8 cellular contexts compared by ENCODE assay signal in genomic region chr7:11373546-11374142, GRCh38.
DNase-seq lines count a peak whose midpoint lies in the region; ATAC-seq and TF ChIP-seq lines count a peak whose summit lies in the region.

No MANE protein-coding gene starts in this region.

- DNase-seq in Panc1 (ENCODE audit: low read depth, low spot score) (peak; percentile 7), glomerular visceral epithelial cell (ENCODE audit: extremely low spot score) (peak; percentile 24)
- DNase-seq in activated naive CD4-positive, alpha-beta T cell (lab: John Stamatoyannopoulos, UW), result no peak
- no peak for DNase-seq in activated CD4-positive, alpha-beta T cell treated with anti-CD3 and anti-CD28 coated beads, Interleukin-2, amount 10 ng/mL, durations not matched to agents 7 days and 5 days

- no peak overlapping the region for H3K27ac ChIP-seq in C4-2B
- H3K27ac ChIP-seq in HEK293 (ENCODE audit: extremely low read depth, low read depth, low read length), result no peak overlapping the region
- no peak overlapping the region for H3K27ac ChIP-seq in Panc1 (ENCODE audit: low read length)

- H3K4me1 Mint-ChIP-seq in activated CD4-positive, alpha-beta T cell treated with anti-CD3 and anti-CD28 coated beads, Interleukin-2, amount 10 ng/mL, durations not matched to agents 7 days and 5 days, result no peaks in the 10 kb centered on the region

- no peaks in the 10 kb centered on the region for H3K9me3 Mint-ChIP-seq in activated CD4-positive, alpha-beta T cell treated with anti-CD3 and anti-CD28 coated beads, Interleukin-2, amount 10 ng/mL, durations not matched to agents 7 days and 5 days

- H3K9me3 ChIP-seq in HEK293 (ENCODE audit: control insufficient read depth, insufficient read depth, low read depth, low read length) (no peaks in the 10 kb centered on the region), Panc1 (ENCODE audit: control insufficient read depth, insufficient read depth, low read depth, low read length) (no peaks in the 10 kb centered on the region)

- ATAC-seq in Panc1 (no peak), GM19452 (IDR thresholded peaks at IDR 0.05; ENCODE audit: unreplicated experiment) (no peak), GM19455 (IDR thresholded peaks at IDR 0.05; ENCODE audit: unreplicated experiment) (no peak)

- no peaks in the 10 kb centered on the region for H3K27me3 ChIP-seq in Panc1 (ENCODE audit: control insufficient read depth, insufficient read depth, low read length)

- H3K36me3 Mint-ChIP-seq in activated CD4-positive, alpha-beta T cell treated with anti-CD3 and anti-CD28 coated beads, Interleukin-2, amount 10 ng/mL, durations not matched to agents 7 days and 5 days (ENCODE audit: low read depth), result no peaks in the 10 kb centered on the region

- no peak overlapping the region for H3K27ac Mint-ChIP-seq in activated CD4-positive, alpha-beta T cell treated with anti-CD3 and anti-CD28 coated beads, Interleukin-2, amount 10 ng/mL, durations not matched to agents 7 days and 5 days

- H3K4me3 ChIP-seq in HEK293 (ENCODE audit: low read depth, low read length), result no peak overlapping the region
- H3K4me3 ChIP-seq in Panc1 (ENCODE audit: low read depth in 2 of 2, low read length in 2 of 2), result no peak overlapping the region

- H3K36me3 ChIP-seq in HEK293 (ENCODE audit: control insufficient read depth in 2 of 2, insufficient read depth in 1 of 2, low read length in 2 of 2) (no peaks in the 10 kb centered on the region), Panc1 (ENCODE audit: control insufficient read depth, insufficient read depth, low read length) (no peaks in the 10 kb centered on the region)

- POLR2A ChIA-PET in HEK293 (lab: Yijun Ruan, JAX) (no interaction called here), Panc1 (lab: Charles Lee) (no interaction called here)
- POLR2A ChIA-PET in activated CD4-positive, alpha-beta T cell treated with anti-CD3 and anti-CD28 coated beads, Interleukin-2, amount 10 ng/mL, durations not matched to agents 7 days and 5 days (lab: Charles Lee), result no interaction called here

- no peaks in the 10 kb centered on the region for H3K4me1 ChIP-seq in HEK293 (ENCODE audit: control insufficient read depth, insufficient read depth, low read length)
- no peaks in the 10 kb centered on the region for H3K4me1 ChIP-seq in Panc1 (ENCODE audit: control insufficient read depth, insufficient read depth, low read length)

- no peaks in the 10 kb centered on the region for H3K27me3 Mint-ChIP-seq in activated CD4-positive, alpha-beta T cell treated with anti-CD3 and anti-CD28 coated beads, Interleukin-2, amount 10 ng/mL, durations not matched to agents 7 days and 5 days

- BruUV-seq in Panc1 (replicated peaks; lab: Mats Ljungman, UMichigan), result TSS peak; percentile 8

- CTCF ChIA-PET in HEK293 (lab: Yijun Ruan, JAX) (interaction anchor here (0.6 to 1.0 kb wide), 5 partner anchors 22 to 311 kb away, joined by 3 to 5 read pairs (median 3); no protein-coding TSS in a partner anchor), Panc1 (lab: Charles Lee) (interaction anchor here (1.2 kb wide), 1 partner anchor 1123 kb away, joined by 3 read pairs; no protein-coding TSS in a partner anchor)
- CTCF ChIA-PET in activated CD4-positive, alpha-beta T cell treated with anti-CD3 and anti-CD28 coated beads, Interleukin-2, amount 10 ng/mL, durations not matched to agents 7 days and 5 days (lab: Charles Lee), result interaction anchor here (0.6 kb wide), 1 partner anchor 265 kb away, joined by 3 read pairs; no protein-coding TSS in a partner anchor

- no peak overlapping the region for H3K4me3 Mint-ChIP-seq in activated CD4-positive, alpha-beta T cell treated with anti-CD3 and anti-CD28 coated beads, Interleukin-2, amount 10 ng/mL, durations not matched to agents 7 days and 5 days

- in situ Hi-C loops in Panc1 (cut with HindIII; ENCODE audit: low pct_unique_long_range_greater_than_20kb, low sequenced_read_pairs), result no loop called here

- intact Hi-C loops in Panc1 (cut with micrococcal nuclease; ENCODE audit: unreplicated experiment), result no loop called here

- TF ChIP-seq CTCF in C4-2B (conservative IDR thresholded peaks at IDR 0.05), result peak; percentile 87
- no peak for TF ChIP-seq CTCF in HEK293 (tag by site-specific recombination; IDR thresholded peaks at IDR 0.05)
- peak; percentile 76; the same call in 1 of the 2 replicates for TF ChIP-seq CTCF in Panc1 (IDR thresholded peaks at IDR 0.05)

TF ChIP-seq in HEK293, 187 proteins besides CTCF, POLR2A, EP300 and RAD21:
- TF ChIP-seq ZNF654 (tag by site-specific recombination; IDR thresholded peaks at IDR 0.05; ENCODE audit: low read depth) (peak; percentile 21; the same call in 1 of the 2 replicates), ZNF660 (tag by site-specific recombination; IDR thresholded peaks at IDR 0.05) (no peak)

Comparison
In these comparisons a context has a peak if more than half of its experiments do, and no peak if none do; other contexts are left out.
1. DNase-seq: peak in Panc1 (single experiment) and glomerular visceral epithelial cell (single experiment); none in activated naive CD4-positive, alpha-beta T cell (0 of 4) and activated CD4-positive, alpha-beta T cell treated with anti-CD3 and anti-CD28 coated beads, Interleukin-2, amount 10 ng/mL, durations not matched to agents 7 days and 5 days (single experiment).